Comparison of ENCODE assay signal across 30 cellular contexts in genomic region chr5:76356887-76357286, GRCh38.
"Had no signal": no experiment of that assay in that cellular context is flagged by ENCODE, and none has a peak within 500 bp of the region (broad histone marks: within the 10 kb centered on the region; RNA-seq: fewer than 3 reads in every experiment).

No MANE protein-coding gene starts in this region.

- H3K9me3 Mint-ChIP-seq: naive thymus-derived CD8-positive, alpha-beta T cell; natural killer cell treated with Interleukin-12 subunit alpha and Interleukin-12 subunit beta and Interleukin-15 and Interleukin-18, amount 100 ng/mL, for 72 hours; nephron progenitor cell; neural crest cell; stimulated activated naive CD8-positive, alpha-beta T cell treated with anti-CD3 and anti-CD28 coated beads, Interleukin-15, amount 100 ng/mL, for 72 hours; type B pancreatic cell had no signal

- H3K9me3 ChIP-seq: neutrophil, psoas muscle, right lobe of liver, sigmoid colon, suprapubic skin, testis, tibial artery, transverse colon, upper lobe of right lung, uterus had no signal

- H3K4me3 Mint-ChIP-seq: naive thymus-derived CD8-positive, alpha-beta T cell; natural killer cell treated with Interleukin-12 subunit alpha and Interleukin-12 subunit beta and Interleukin-15 and Interleukin-18, amount 100 ng/mL, for 72 hours; nephron progenitor cell; neural crest cell; stimulated activated memory B cell treated with anti-CD40 and anti-IgM and Interleukin-4, amounts not matched to agents 10 μg/mL and 1 μg/mL and 100 μg/mL, for 72 hours; stimulated activated naive CD8-positive, alpha-beta T cell treated with anti-CD3 and anti-CD28 coated beads, Interleukin-15, amount 100 ng/mL, for 72 hours; type B pancreatic cell had no signal

- H3K27me3 ChIP-seq: neutrophil, right lobe of liver, sigmoid colon, suprapubic skin, testis, tibial artery, transverse colon, upper lobe of right lung, uterus had no signal

- H3K79me2 ChIP-seq: parathyroid adenoma had no signal

- H3K27ac ChIP-seq: neutrophil, parathyroid adenoma, psoas muscle, right lobe of liver, sigmoid colon, suprapubic skin, testis, tibial artery, transverse colon, upper lobe of right lung, uterus had no signal

- H3K27me3 Mint-ChIP-seq: natural killer cell treated with Interleukin-12 subunit alpha and Interleukin-12 subunit beta and Interleukin-15 and Interleukin-18, amount 100 ng/mL, for 72 hours; stimulated activated naive CD8-positive, alpha-beta T cell treated with anti-CD3 and anti-CD28 coated beads, Interleukin-15, amount 100 ng/mL, for 72 hours had no signal

- FAIRE-seq: small intestine had no signal

- H3K4me1 Mint-ChIP-seq: neural crest cell; stimulated activated naive CD8-positive, alpha-beta T cell treated with anti-CD3 and anti-CD28 coated beads, Interleukin-15, amount 100 ng/mL, for 72 hours had no signal

- H3K36me3 ChIP-seq: neutrophil, right lobe of liver, sigmoid colon, suprapubic skin, tibial artery, transverse colon, upper lobe of right lung, uterus had no signal

- H3K27ac Mint-ChIP-seq: naive thymus-derived CD8-positive, alpha-beta T cell; natural killer cell treated with Interleukin-12 subunit alpha and Interleukin-12 subunit beta and Interleukin-15 and Interleukin-18, amount 100 ng/mL, for 72 hours; nephron progenitor cell; progenitor cell of endocrine pancreas; stimulated activated memory B cell treated with anti-CD40 and anti-IgM and Interleukin-4, amounts not matched to agents 10 μg/mL and 1 μg/mL and 100 μg/mL, for 72 hours; stimulated activated naive CD8-positive, alpha-beta T cell treated with anti-CD3 and anti-CD28 coated beads, Interleukin-15, amount 100 ng/mL, for 72 hours; type B pancreatic cell had no signal

- H3K9ac ChIP-seq: parathyroid adenoma had no signal

- ATAC-seq: naive thymus-derived CD8-positive, alpha-beta T cell; natural killer cell treated with Interleukin-12 subunit alpha and Interleukin-12 subunit beta and Interleukin-15 and Interleukin-18, amount 100 ng/mL, for 72 hours; psoas muscle; right cardiac atrium; right lobe of liver; stimulated activated memory B cell treated with anti-CD40 and anti-IgM and Interleukin-4, amounts not matched to agents 10 μg/mL and 1 μg/mL and 100 μg/mL, for 72 hours; stimulated activated naive CD8-positive, alpha-beta T cell treated with anti-CD3 and anti-CD28 coated beads, Interleukin-15, amount 100 ng/mL, for 72 hours; stimulated activated naive CD8-positive, alpha-beta T cell treated with anti-CD3 and anti-CD28 coated beads, Interleukin-15, Interleukin-2, amounts not matched to agents 100 U/mL and 50 U/mL, for 24 hours; upper lobe of right lung had no signal

- H3K36me3 Mint-ChIP-seq: naive thymus-derived CD8-positive, alpha-beta T cell; natural killer cell treated with Interleukin-12 subunit alpha and Interleukin-12 subunit beta and Interleukin-15 and Interleukin-18, amount 100 ng/mL, for 72 hours; stimulated activated memory B cell treated with anti-CD40 and anti-IgM and Interleukin-4, amounts not matched to agents 10 μg/mL and 1 μg/mL and 100 μg/mL, for 72 hours; type B pancreatic cell had no signal

- H3K4me1 ChIP-seq: parathyroid adenoma, psoas muscle, right lobe of liver, sigmoid colon, suprapubic skin, testis, tibial artery, upper lobe of right lung, uterus had no signal

- H2AFZ ChIP-seq: parathyroid adenoma had no signal

- H3K4me3 ChIP-seq: psoas muscle, right lobe of liver, sigmoid colon, suprapubic skin, testis, tibial artery, transverse colon, upper lobe of right lung, uterus had no signal

- DNase-seq: naive thymus-derived CD8-positive, alpha-beta T cell; nephron progenitor cell; nucleus accumbens; posterior cingulate gyrus; psoas muscle; right cardiac atrium; right lobe of liver; sigmoid colon; small intestine; stimulated activated CD4-positive, alpha-beta T cell treated with anti-CD3 and anti-CD28 coated beads, Interleukin-15, amount 100 ng/mL, for 24 hours; stimulated activated CD4-positive, alpha-beta T cell treated with anti-CD3 and anti-CD28 coated beads, Interleukin-4, amount 100 ng/mL, for 1 hour; stimulated activated CD4-positive, alpha-beta T cell treated with anti-CD3 and anti-CD28 coated beads, Interleukin-4, amount 100 ng/mL, for 4 hours; stimulated activated CD8-positive, alpha-beta memory T cell treated with anti-CD3 and anti-CD28 coated beads, Interleukin-4, amount 100 ng/mL, for 48 hours; stimulated activated naive CD4-positive, alpha-beta T cell; stimulated activated naive CD8-positive, alpha-beta T cell treated with anti-CD3 and anti-CD28 coated beads, Interleukin-15, amount 100 ng/mL, for 72 hours; stimulated activated naive CD8-positive, alpha-beta T cell treated with anti-CD3 and anti-CD28 coated beads, Interleukin-15, Interleukin-2, amounts not matched to agents 100 U/mL and 50 U/mL, for 24 hours; substantia nigra; testis; tibial artery; transverse colon; upper lobe of right lung; uterus had no signal
